ENCODE assay signal across 9 cellular contexts in genomic region chr11:266676-267439, GRCh38. TPM values are rescaled to one million over a fixed set of nuclear protein-coding genes. Genes with fewer than 3 reads are reported as not detected.
DNase-seq lines count a peak whose midpoint lies in the region; ATAC-seq lines count a peak whose summit lies in the region.
"Had no signal": no experiment of that assay in that cellular context is flagged by ENCODE, and none has a peak within 500 bp of the region (broad histone marks: within the 10 kb centered on the region; RNA-seq: fewer than 3 reads in every experiment).

No MANE protein-coding gene starts in this region.

- H3K36me3 ChIP-seq in GM23248 (ENCODE audit: low read depth): no peaks in the 10 kb centered on the region
- no peaks in the 10 kb centered on the region for H3K36me3 ChIP-seq in rectal smooth muscle tissue (ENCODE audit: control insufficient read depth, insufficient read depth, low read length)

- no peak overlapping the region for H3K4me3 ChIP-seq in GM23248
- peak overlapping the region; percentile 21 for H3K4me3 ChIP-seq in rectal smooth muscle tissue (ENCODE audit: low read length)

- H3K4me3 Mint-ChIP-seq in activated naive CD8-positive, alpha-beta T cell: peak overlapping the region; percentile 86

- no peaks in the 10 kb centered on the region for H3K36me3 Mint-ChIP-seq in activated naive CD8-positive, alpha-beta T cell

- in situ Hi-C loops in GM23248 (cut with MboI): no loop called here

- no peaks in the 10 kb centered on the region for H3K27me3 Mint-ChIP-seq in activated naive CD8-positive, alpha-beta T cell

- no peak overlapping the region for H2AFZ ChIP-seq in GM23248

- DNase-seq in GM23248 (peak; percentile 18), RPMI7951 (ENCODE audit: low read depth) (peak; percentile 36), NCI-H774 (lab: John Stamatoyannopoulos, UW) (no peak)
- DNase-seq: retina had no signal

- ATAC-seq in GM21717 (IDR thresholded peaks at IDR 0.05; ENCODE audit: unreplicated experiment) (no peak), GM18858 (IDR thresholded peaks at IDR 0.05; ENCODE audit: unreplicated experiment) (no peak)

- no peaks in the 10 kb centered on the region for H3K9me2 ChIP-seq in GM23248 (ENCODE audit: insufficient read depth)

- H3K27ac ChIP-seq in GM23248 (no peak overlapping the region), rectal smooth muscle tissue (ENCODE audit: low read depth, low read length) (no peak overlapping the region)

- WGBS in GM23248 (ENCODE audit: low coverage in 1 of 2, low lambda C conversion rate in 2 of 2, missing lambda C conversion rate in 2 of 2), 2 experiments: 85 to 88% methylated on average over 9 to 12 of the region's 13 CpGs

- H3K4me2 ChIP-seq in GM23248 (ENCODE audit: unreplicated experiment): no peak overlapping the region

- no peaks in the 10 kb centered on the region for H3K27me3 ChIP-seq in GM23248 (replicated peaks; ENCODE audit: insufficient read depth)
- no peaks in the 10 kb centered on the region for H3K27me3 ChIP-seq in rectal smooth muscle tissue (ENCODE audit: control insufficient read depth, insufficient read depth, low read length)

- peaks cover 4% of the 10 kb centered on the region for H3F3A ChIP-seq in GM23248 (ENCODE audit: insufficient read depth)

- H4K20me1 ChIP-seq in GM23248 (ENCODE audit: insufficient read depth): no peaks in the 10 kb centered on the region

- peak overlapping the region; percentile 97 for H3K27ac Mint-ChIP-seq in activated naive CD8-positive, alpha-beta T cell

- no peaks in the 10 kb centered on the region for H3K79me2 ChIP-seq in GM23248 (ENCODE audit: insufficient read depth)

- H3K9me3 Mint-ChIP-seq in activated naive CD8-positive, alpha-beta T cell (ENCODE audit: low read depth): no peaks in the 10 kb centered on the region

- H3K9ac ChIP-seq in GM23248 (no peak overlapping the region), rectal smooth muscle tissue (ENCODE audit: low read length) (no peak overlapping the region)

- H3K9me3 ChIP-seq in GM23248 (ENCODE audit: low read depth): no peaks in the 10 kb centered on the region

- no peaks in the 10 kb centered on the region for H3K4me1 ChIP-seq in GM23248 (ENCODE audit: insufficient read depth)
- H3K4me1 ChIP-seq in rectal smooth muscle tissue (ENCODE audit: control insufficient read depth, insufficient read depth, low read length): no peaks in the 10 kb centered on the region

- peaks cover 39% of the 10 kb centered on the region for H3K4me1 Mint-ChIP-seq in activated naive CD8-positive, alpha-beta T cell (ENCODE audit: low read depth)

RNA-seq across cellular contexts. Expression of gene NLRP6, which starts 11.3 kb away (rescaled TPM):
- total RNA-seq in GM23248 (2014; rRNA removed; shearing (Covaris generic)): not detected in 2 replicates
- polyA plus RNA-seq in GM23248 (2016; fragmentation: Nextera tagmentation; extraction: Ambion mirVana): not detected in 2 replicates
- total RNA-seq in RPMI7951 (2014; rRNA removed; shearing (Covaris generic)): not detected in 2 replicates
- polyA plus RNA-seq: keratinocyte had no signal

RNA-seq across cellular contexts. Expression of gene PGGHG, which starts 22.1 kb away (rescaled TPM):
- total RNA-seq in GM23248 (2014; rRNA removed; shearing (Covaris generic)): 14.2 and 23.1 TPM in 2 replicates
- 4.4 and 4.6 TPM in 2 replicates for polyA plus RNA-seq in GM23248 (2016; fragmentation: Nextera tagmentation; extraction: Ambion mirVana)
- total RNA-seq in RPMI7951 (2014; rRNA removed; shearing (Covaris generic)): 1.3 and 1.6 TPM in 2 replicates

RNA-seq across cellular contexts. Expression of gene PSMD13, which starts 30.1 kb away (rescaled TPM):
- 127 and 145 TPM in 2 replicates for total RNA-seq in GM23248 (2014; rRNA removed; shearing (Covaris generic))
- polyA plus RNA-seq in GM23248 (2016; fragmentation: Nextera tagmentation; extraction: Ambion mirVana): 188 and 193 TPM in 2 replicates
- total RNA-seq in RPMI7951 (2014; rRNA removed; shearing (Covaris generic)): 136 and 173 TPM in 2 replicates

RNA-seq across cellular contexts. Expression of gene SIRT3, which starts 30.7 kb away (rescaled TPM):
- 10.5 and 15.5 TPM in 2 replicates for total RNA-seq in GM23248 (2014; rRNA removed; shearing (Covaris generic))
- 12.3 and 14.9 TPM in 2 replicates for polyA plus RNA-seq in GM23248 (2016; fragmentation: Nextera tagmentation; extraction: Ambion mirVana)
- total RNA-seq in RPMI7951 (2014; rRNA removed; shearing (Covaris generic)): 7.0 and 7.6 TPM in 2 replicates

RNA-seq across cellular contexts. Expression of gene IFITM5, which starts 32.5 kb away (rescaled TPM):
- not detected in 2 replicates for total RNA-seq in GM23248 (2014; rRNA removed; shearing (Covaris generic))
- polyA plus RNA-seq in GM23248 (2016; fragmentation: Nextera tagmentation; extraction: Ambion mirVana): not detected in 2 replicates
- not detected in 2 replicates for total RNA-seq in RPMI7951 (2014; rRNA removed; shearing (Covaris generic))
- polyA plus RNA-seq: keratinocyte had no signal
